In genomic region chr4:56129431-56129861, GRCh38 we compare ENCODE assay signal across 8 cellular contexts.
DNase-seq lines count a peak whose midpoint lies in the region; ATAC-seq and TF ChIP-seq lines count a peak whose summit lies in the region.

No MANE protein-coding gene starts in this region.

- H3K4me3 Mint-ChIP-seq in activated naive CD8-positive, alpha-beta T cell treated with anti-CD3 and anti-CD28 coated beads for 36 hours = no peak overlapping the region
- no peak overlapping the region for H3K4me3 Mint-ChIP-seq in neural crest cell

- H3K9me3 Mint-ChIP-seq in activated naive CD8-positive, alpha-beta T cell treated with anti-CD3 and anti-CD28 coated beads for 36 hours = no peaks in the 10 kb centered on the region
- H3K9me3 Mint-ChIP-seq in neural crest cell = no peaks in the 10 kb centered on the region

- no peak overlapping the region for H3K27ac Mint-ChIP-seq in activated naive CD8-positive, alpha-beta T cell treated with anti-CD3 and anti-CD28 coated beads for 36 hours
- no peak overlapping the region for H3K27ac Mint-ChIP-seq in neural crest cell (ENCODE audit: unreplicated experiment)

- no peaks in the 10 kb centered on the region for H3K4me1 Mint-ChIP-seq in activated naive CD8-positive, alpha-beta T cell treated with anti-CD3 and anti-CD28 coated beads for 36 hours
- peaks cover 24% of the 10 kb centered on the region for H3K4me1 Mint-ChIP-seq in neural crest cell

- no peaks in the 10 kb centered on the region for H3K36me3 Mint-ChIP-seq in activated naive CD8-positive, alpha-beta T cell treated with anti-CD3 and anti-CD28 coated beads for 36 hours
- no peaks in the 10 kb centered on the region for H3K36me3 Mint-ChIP-seq in neural crest cell (ENCODE audit: low read depth)

- TF ChIP-seq CTCF in neural crest cell (conservative IDR thresholded peaks at IDR 0.05) = peak; percentile 65

- ATAC-seq in GM18867 (IDR thresholded peaks at IDR 0.05; ENCODE audit: unreplicated experiment) = peak; percentile 81

- DNase-seq in HPDE6-E6E7 (ENCODE audit: extremely low spot score) = peak; percentile 29
- peak; percentile 8 for DNase-seq in activated naive CD8-positive, alpha-beta T cell treated with anti-CD3 and anti-CD28 coated beads for 36 hours
- no peak for DNase-seq in neural crest cell (ENCODE audit: low read depth, low spot score)
- DNase-seq in stimulated activated naive CD4-positive, alpha-beta T cell treated with Interleukin-2 at 50 U/mL for 16 hours (lab: John Stamatoyannopoulos, UW) = no peak
- DNase-seq in activated CD4-positive, CD25-positive, alpha-beta regulatory T cell (lab: John Stamatoyannopoulos, UW) = no peak
- no peak for DNase-seq in activated CD8-positive, alpha-beta memory T cell treated with anti-CD3 and anti-CD28 coated beads, Interleukin-2, amount 50 U/mL, for 4 hours
- no peak for DNase-seq in AG20443 (ENCODE audit: low spot score)

- peaks cover 10% of the 10 kb centered on the region for H3K27me3 Mint-ChIP-seq in activated naive CD8-positive, alpha-beta T cell treated with anti-CD3 and anti-CD28 coated beads for 36 hours
- no peaks in the 10 kb centered on the region for H3K27me3 Mint-ChIP-seq in neural crest cell (ENCODE audit: low read depth)

Comparison
In these comparisons a context has a peak if more than half of its experiments do, and no peak if none do; other contexts are left out.
1. DNase-seq: peak in HPDE6-E6E7 (single experiment) and activated naive CD8-positive, alpha-beta T cell treated with anti-CD3 and anti-CD28 coated beads for 36 hours (single experiment); none in neural crest cell (single experiment), stimulated activated naive CD4-positive, alpha-beta T cell treated with Interleukin-2 at 50 U/mL for 16 hours (single experiment), activated CD4-positive, CD25-positive, alpha-beta regulatory T cell (0 of 4), activated CD8-positive, alpha-beta memory T cell treated with anti-CD3 and anti-CD28 coated beads, Interleukin-2, amount 50 U/mL, for 4 hours (single experiment) and AG20443 (single experiment).